ENCODE assay signal across 8 cellular contexts in genomic region chr3:50089603-50089945, GRCh38. TPM values are rescaled to one million over a fixed set of nuclear protein-coding genes. Genes with fewer than 3 reads are reported as not detected.
DNase-seq lines count a peak whose midpoint lies in the region; ATAC-seq and TF ChIP-seq lines count a peak whose summit lies in the region.

No MANE protein-coding gene starts in this region.

- H3K4me3 Mint-ChIP-seq in activated T-cell treated with anti-CD3 and anti-CD28 coated beads, Interleukin-2, amount 50 U/mL, for 4 hours, result peak overlapping the region; percentile 98

- H3K36me3 Mint-ChIP-seq in activated T-cell treated with anti-CD3 and anti-CD28 coated beads, Interleukin-2, amount 50 U/mL, for 4 hours (ENCODE audit: insufficient read depth), result peaks cover 25% of the 10 kb centered on the region

- H3K4me1 Mint-ChIP-seq in activated T-cell treated with anti-CD3 and anti-CD28 coated beads, Interleukin-2, amount 50 U/mL, for 4 hours (ENCODE audit: low read depth), result peaks cover 31% of the 10 kb centered on the region

- H3K27me3 Mint-ChIP-seq in activated T-cell treated with anti-CD3 and anti-CD28 coated beads, Interleukin-2, amount 50 U/mL, for 4 hours (ENCODE audit: low read depth), result no peaks in the 10 kb centered on the region

- ATAC-seq in activated T-cell treated with anti-CD3 and anti-CD28 coated beads, Interleukin-2, amount 50 U/mL, for 4 hours, result peak; percentile 3 to 6
- no peak for ATAC-seq in GM21723 (IDR thresholded peaks at IDR 0.05; ENCODE audit: unreplicated experiment)

- H3K4me3 ChIP-seq in SK-N-SH (ENCODE audit: low read depth in 2 of 2, low read length in 1 of 2) (peak overlapping the region; percentile 85 to 99), fibroblast of lung (replicated peaks in 1 of 4; ENCODE audit: control extremely low read depth in 1 of 4, insufficient read depth in 1 of 4, low read depth in 3 of 4, low read length in 4 of 4) (peak overlapping the region; percentile 87 to 100 (median 97)), neutrophil (ENCODE audit: low read depth in 1 of 2, low read length in 1 of 2) (peak overlapping the region; percentile 86 to 94)

- no peaks in the 10 kb centered on the region for H3K9me2 ChIP-seq in SK-N-SH

- H4K20me1 ChIP-seq in SK-N-SH (ENCODE audit: insufficient read depth) (peaks cover 25% of the 10 kb centered on the region), fibroblast of lung (ENCODE audit: control insufficient read depth, extremely low read depth, insufficient read depth, low read length) (peaks cover 2% of the 10 kb centered on the region)

- H3K79me2 ChIP-seq in SK-N-SH (ENCODE audit: insufficient read depth) (peaks cover 61% of the 10 kb centered on the region), fibroblast of lung (ENCODE audit: control insufficient read depth, insufficient read depth, low read length) (peaks cover 45% of the 10 kb centered on the region)

- peaks cover 35 to 42% of the 10 kb centered on the region in 2 experiments for H3K36me3 ChIP-seq in SK-N-SH (replicated peaks in 1 of 2; ENCODE audit: control insufficient read depth in 1 of 2, insufficient read depth in 2 of 2, low read length in 1 of 2)
- H3K36me3 ChIP-seq in fibroblast of lung (ENCODE audit: control insufficient read depth, insufficient read depth, low read length), result peaks cover 10% of the 10 kb centered on the region
- H3K36me3 ChIP-seq in neutrophil, result peaks cover 46% of the 10 kb centered on the region

- peaks cover 8 to 9% of the 10 kb centered on the region in 2 experiments; a peak in 2 of 4 replicates for H3K4me1 ChIP-seq in SK-N-SH (ENCODE audit: control insufficient read depth in 1 of 2, insufficient read depth in 2 of 2, low read depth in 1 of 2, low read length in 1 of 2)
- peaks cover 3% of the 10 kb centered on the region for H3K4me1 ChIP-seq in fibroblast of lung (ENCODE audit: control insufficient read depth, extremely low read depth, insufficient read depth, low read length)
- H3K4me1 ChIP-seq in neutrophil (ENCODE audit: control insufficient read depth in 1 of 2, insufficient read depth in 1 of 2, low read depth in 1 of 2, low read length in 1 of 2), result peaks cover 26% of the 10 kb centered on the region in 2 experiments

- peaks cover 21% of the 10 kb centered on the region for H3F3A ChIP-seq in SK-N-SH (replicated peaks; ENCODE audit: insufficient read depth)

- WGBS in SK-N-SH (ENCODE audit: low lambda C conversion rate), result 4% methylated on average over 16 of the region's 16 CpGs

- no peak for DNase-seq in activated T-cell treated with anti-CD3 and anti-CD28 coated beads, Interleukin-2, amount 50 U/mL, for 4 hours
- no peak for DNase-seq in activated T-cell treated with anti-CD3 and anti-CD28 coated beads for 4 hours
- DNase-seq in SK-N-SH, result no peak
- DNase-seq in fibroblast of lung (ENCODE audit: low read depth in 2 of 2), result peak; percentile 28 to 45
- no peak for DNase-seq in GDM1 (lab: John Stamatoyannopoulos, UW)
- DNase-seq in activated effector memory CD4-positive, alpha-beta T cell treated with Interleukin-2 at 50 U/mL for 16 hours, result no peak

- H3K27ac ChIP-seq in SK-N-SH (ENCODE audit: low read depth in 2 of 2, low read length in 1 of 2) (peak overlapping the region; percentile 83 to 94; a peak in 3 of 4 replicates), fibroblast of lung (ENCODE audit: insufficient read depth, low read length) (peak overlapping the region; percentile 100), neutrophil (peak overlapping the region; percentile 91)

- no peak for TF ChIP-seq CTCF in SK-N-SH (IDR thresholded peaks at IDR 0.05)
- no peak for TF ChIP-seq CTCF in fibroblast of lung (conservative IDR thresholded peaks at IDR 0.05 in 1 of 2, IDR thresholded peaks at IDR 0.05 in 1 of 2; ENCODE audit: low read depth in 1 of 2, low read length in 2 of 2)
- no peak for TF ChIP-seq CTCF in neutrophil (IDR thresholded peaks at IDR 0.05)

- no peak for TF ChIP-seq EP300 in SK-N-SH (IDR thresholded peaks at IDR 0.05; ENCODE audit: borderline replicate concordance in 1 of 2, low read depth in 1 of 2, low read length in 1 of 2)

- H3K9ac ChIP-seq in SK-N-SH, result peak overlapping the region; percentile 99
- peak overlapping the region; percentile 100 for H3K9ac ChIP-seq in fibroblast of lung (ENCODE audit: insufficient read depth, low read length)

- H3K27me3 ChIP-seq in SK-N-SH (ENCODE audit: insufficient read depth) (no peaks in the 10 kb centered on the region), fibroblast of lung (ENCODE audit: control insufficient read depth, insufficient read depth, low read length) (no peaks in the 10 kb centered on the region), neutrophil (no peaks in the 10 kb centered on the region)

- H3K9me3 ChIP-seq in SK-N-SH, result no peaks in the 10 kb centered on the region
- no peaks in the 10 kb centered on the region for H3K9me3 ChIP-seq in fibroblast of lung (ENCODE audit: control insufficient read depth, insufficient read depth, low read depth, low read length)
- no peaks in the 10 kb centered on the region for H3K9me3 ChIP-seq in neutrophil

- H3K9me3 Mint-ChIP-seq in activated T-cell treated with anti-CD3 and anti-CD28 coated beads, Interleukin-2, amount 50 U/mL, for 4 hours, result no peaks in the 10 kb centered on the region

- H3K4me2 ChIP-seq in SK-N-SH, result peak overlapping the region; percentile 77
- peak overlapping the region; percentile 87 for H3K4me2 ChIP-seq in fibroblast of lung (ENCODE audit: extremely low read depth, insufficient read depth, low read length)

- H2AFZ ChIP-seq in SK-N-SH (ENCODE audit: low read depth) (no peak overlapping the region), fibroblast of lung (ENCODE audit: low read length) (no peak overlapping the region)

- TF ChIP-seq RAD21 in SK-N-SH (IDR thresholded peaks at IDR 0.05; ENCODE audit: low read length), result no peak

- POLR2A ChIA-PET in SK-N-SH (lab: Yijun Ruan, JAX), result interaction anchor here (1.0 to 1.2 kb wide), 2 partner anchors 12 to 61 kb away, joined by 3 read pairs; no protein-coding TSS in a partner anchor

- CTCF ChIA-PET in SK-N-SH (lab: Yijun Ruan, JAX), result interaction anchor here (0.7 to 1.9 kb wide), 6 partner anchors 12 to 286 kb away, joined by 3 to 12 read pairs (median 4); partner anchors contain the start of gene INKA1

TF ChIP-seq in SK-N-SH, 30 proteins besides CTCF, POLR2A, EP300 and RAD21:
- no peak for TF ChIP-seq RFX5 (IDR thresholded peaks at IDR 0.05; ENCODE audit: low read length)
- no peak for TF ChIP-seq GABPA (IDR thresholded peaks at IDR 0.05; ENCODE audit: low read depth)
- TF ChIP-seq MXI1 (IDR thresholded peaks at IDR 0.05; ENCODE audit: low read depth, low read length), result peak; percentile 44; the same call in 1 of the 2 replicates
- no peak for TF ChIP-seq SMC3 (IDR thresholded peaks at IDR 0.05; ENCODE audit: low read depth, low read length)
- TF ChIP-seq ELF1 (IDR thresholded peaks at IDR 0.05), result no peak
- TF ChIP-seq JUND (IDR thresholded peaks at IDR 0.05), result no peak
TF ChIP-seq in SK-N-SH: peak in this region for 1.

RNA-seq across cellular contexts. Expression of gene RBM5, which starts 0.9 kb away (rescaled TPM):
- 100 to 1,000 TPM in 2 of 3 donors, 10 to 100 TPM in 1; 96.6 to 122 (median 112) TPM for total RNA-seq in activated T-cell treated with anti-CD3 and anti-CD28 coated beads, Interleukin-2, amount 50 U/mL, for 4 hours
- polyA plus RNA-seq in SK-N-SH (2012; rRNA removed), result 113 and 168 TPM in 2 replicates
- polyA plus RNA-seq in SK-N-SH (2012; cell fraction: cytosol; rRNA removed), result 64.0 and 104 TPM in 2 replicates
- 383 and 633 TPM in 2 replicates for polyA plus RNA-seq in SK-N-SH (2012; cell fraction: nucleus; rRNA removed)
- total RNA-seq in fibroblast of lung, result 156 and 174 TPM in 2 replicates
- polyA plus RNA-seq in fibroblast of lung, result 113 and 127 TPM in 2 replicates
- polyA plus RNA-seq in fibroblast of lung (2012), result 63.3 and 64.6 TPM in 2 replicates
- 66.4 and 111 TPM in 2 replicates for polyA minus RNA-seq in fibroblast of lung (ENCODE audit: low replicate concordance)

Comparison
In these comparisons a context has a peak if more than half of its experiments do, and no peak if none do; other contexts are left out.
1. DNase-seq: peak in fibroblast of lung (2 of 2); none in activated T-cell treated with anti-CD3 and anti-CD28 coated beads, Interleukin-2, amount 50 U/mL, for 4 hours (single experiment), activated T-cell treated with anti-CD3 and anti-CD28 coated beads for 4 hours (single experiment), SK-N-SH (single experiment), GDM1 (single experiment) and activated effector memory CD4-positive, alpha-beta T cell treated with Interleukin-2 at 50 U/mL for 16 hours (single experiment).
2. Peak in every context shown above with its lines, with median percentiles within 50 percentile points of each other: H3K27ac ChIP-seq and H3K4me3 ChIP-seq.